In the genomic region with DNA sequence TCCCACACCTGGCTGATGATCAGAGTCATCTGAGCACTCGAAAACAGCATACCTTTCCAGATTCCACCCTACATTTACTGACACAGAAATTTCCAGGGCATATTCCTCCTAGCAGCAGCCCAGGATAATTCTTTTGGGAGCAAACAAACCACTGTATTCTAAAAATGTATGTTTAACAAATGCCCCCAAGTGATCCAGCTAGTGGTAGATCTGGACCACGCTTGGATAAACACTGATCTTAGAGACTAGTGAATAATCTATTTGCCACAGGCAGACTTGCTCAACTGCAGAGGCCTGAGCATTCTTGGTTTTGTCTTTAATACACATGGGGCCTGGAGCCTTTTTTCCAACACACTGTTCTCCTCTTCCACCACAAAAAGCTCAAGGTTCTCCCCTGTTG, we compare ENCODE assay signal across 30 cellular contexts.
A peak's percentile ranks its signal among the peaks of the same experiment; 100 is the strongest.
DNase-seq lines count a peak whose midpoint lies in the region; ATAC-seq, FAIRE-seq and TF ChIP-seq lines count a peak whose summit lies in the region.
"Had no signal": no experiment of that assay in that cellular context is flagged by ENCODE, and none has a peak within 500 bp of the region (broad histone marks: within the 10 kb centered on the region; RNA-seq: fewer than 3 reads in every experiment).

No MANE protein-coding gene starts in this region.

- H3K9me2 ChIP-seq in PC-9 (ENCODE audit: insufficient read depth), result no peaks in the 10 kb centered on the region

- peaks cover 77% of the 10 kb centered on the region for H3K79me2 ChIP-seq in PC-9 (ENCODE audit: low read depth)

- H3F3A ChIP-seq in PC-9 (ENCODE audit: insufficient read depth, low read depth), result no peaks in the 10 kb centered on the region; the same call in 1 of the 2 replicates

- H3K36me3 ChIP-seq in PC-9 (ENCODE audit: low read depth), result peaks cover 15% of the 10 kb centered on the region; the same call in 1 of the 2 replicates
- H3K36me3 ChIP-seq: suprapubic skin had no signal

- H3K27me3 Mint-ChIP-seq in osteocyte (ENCODE audit: unreplicated experiment), result no peaks in the 10 kb centered on the region
- H3K27me3 Mint-ChIP-seq in activated CD8-positive, alpha-beta T cell treated with anti-CD3 and anti-CD28 coated beads for 36 hours, result peaks cover 2% of the 10 kb centered on the region
- H3K27me3 Mint-ChIP-seq: brain had no signal

- H3K9me3 ChIP-seq in PC-9 (ENCODE audit: insufficient read depth, low read depth), result no peaks in the 10 kb centered on the region
- H3K9me3 ChIP-seq: Caco-2, suprapubic skin had no signal

- H3K4me2 ChIP-seq in PC-9, result no peak overlapping the region

- H2AFZ ChIP-seq in PC-9, result no peak overlapping the region

- DNase-seq in EL (peak; percentile 25), RCC 7860 (ENCODE audit: low spot score) (peak; percentile 51), fibroblast of peridontal ligament (ENCODE audit: extremely low read depth) (peak; percentile 82), osteocyte (ENCODE audit: extremely low spot score, unreplicated experiment) (no peak), PC-9 (no peak), NCI-H2029 treated with DMSO at 0.1 percent for 48 hours (lab: John Stamatoyannopoulos, UW) (no peak), NCI-H146 (lab: John Stamatoyannopoulos, UW) (no peak)
- DNase-seq in activated CD8-positive, alpha-beta T cell treated with anti-CD3 and anti-CD28 coated beads for 36 hours, result no peak
- DNase-seq: activated CD4-positive, alpha-beta T cell treated with anti-CD3 and anti-CD28 coated beads for 4 hours; activated gamma-delta T cell; activated T-cell treated with anti-CD3 and anti-CD28 coated beads, Interleukin-2, amount 50 U/mL, for 24 hours; C1 segment of cervical spinal cord; Caco-2; cerebellar nuclear complex; DMS79 treated with DMSO at 0.1 percent for 48 hours; foreskin keratinocyte; left cardiac atrium; NCI-H1048; NCI-H187 treated with DMSO at 0.1 percent for 48 hours; NCI-H748 treated with DMSO at 0.1 percent for 48 hours; posterior cingulate gyrus; stimulated activated CD4-positive, alpha-beta T cell treated with anti-CD3 and anti-CD28 coated beads, Interleukin-15, amount 100 ng/mL, for 24 hours; stimulated activated naive CD4-positive, alpha-beta T cell; T-helper 17 cell had no signal

- peaks cover 70% of the 10 kb centered on the region for H3K4me1 Mint-ChIP-seq in osteocyte (ENCODE audit: unreplicated experiment)
- H3K4me1 Mint-ChIP-seq in activated CD8-positive, alpha-beta T cell treated with anti-CD3 and anti-CD28 coated beads for 36 hours (ENCODE audit: low read depth), result no peaks in the 10 kb centered on the region

- CTCF ChIA-PET in PC-9 (lab: Charles Lee), result interaction anchor here (0.6 kb wide), 1 partner anchor 33 kb away, joined by 4 read pairs; no protein-coding TSS in a partner anchor
- CTCF ChIA-PET in activated CD8-positive, alpha-beta T cell treated with anti-CD3 and anti-CD28 coated beads for 36 hours (lab: Charles Lee), result interaction anchor here (0.6 kb wide), 1 partner anchor 1883 kb away, joined by 3 read pairs; no protein-coding TSS in a partner anchor

- POLR2A ChIA-PET in PC-9 (lab: Charles Lee; ENCODE audit: unreplicated experiment), result no interaction called here
- POLR2A ChIA-PET in activated CD8-positive, alpha-beta T cell treated with anti-CD3 and anti-CD28 coated beads for 36 hours (lab: Charles Lee), result no interaction called here

- H3K4me3 Mint-ChIP-seq in osteocyte (ENCODE audit: unreplicated experiment), result no peak overlapping the region
- H3K4me3 Mint-ChIP-seq in activated CD8-positive, alpha-beta T cell treated with anti-CD3 and anti-CD28 coated beads for 36 hours, result no peak overlapping the region
- H3K4me3 Mint-ChIP-seq: activated T-cell treated with anti-CD3 and anti-CD28 coated beads, Interleukin-2, amount 50 U/mL, for 24 hours; brain; T-helper 17 cell had no signal

- intact Hi-C loops in PC-9 (cut with micrococcal nuclease; ENCODE audit: unreplicated experiment), result no loop called here
- intact Hi-C loops in activated CD8-positive, alpha-beta T cell treated with anti-CD3 and anti-CD28 coated beads for 36 hours (cut with micrococcal nuclease), result loop anchor here (10.0 kb wide), 1 partner anchor 211 kb away; no protein-coding TSS in a partner anchor

- H3K4me3 ChIP-seq in PC-9, result no peak overlapping the region
- H3K4me3 ChIP-seq: suprapubic skin had no signal

- H3K36me3 Mint-ChIP-seq in osteocyte (ENCODE audit: unreplicated experiment), result peaks cover 20% of the 10 kb centered on the region
- no peaks in the 10 kb centered on the region for H3K36me3 Mint-ChIP-seq in activated CD8-positive, alpha-beta T cell treated with anti-CD3 and anti-CD28 coated beads for 36 hours (ENCODE audit: low read depth)

- H3K27ac ChIP-seq in PC-9, result no peak overlapping the region
- H3K27ac ChIP-seq: epithelial cell of prostate, foreskin keratinocyte, suprapubic skin had no signal

- no peak for ATAC-seq in activated CD8-positive, alpha-beta T cell treated with anti-CD3 and anti-CD28 coated beads for 36 hours
- ATAC-seq: foreskin keratinocyte, left cardiac atrium, sciatic nerve, SK-N-SH treated with all-trans-retinoic acid at 6 μM for 48 hours, T-helper 17 cell had no signal

- peak overlapping the region; percentile 78 for H3K27ac Mint-ChIP-seq in osteocyte (ENCODE audit: unreplicated experiment)
- no peak overlapping the region for H3K27ac Mint-ChIP-seq in activated CD8-positive, alpha-beta T cell treated with anti-CD3 and anti-CD28 coated beads for 36 hours
- H3K27ac Mint-ChIP-seq: activated T-cell treated with anti-CD3 and anti-CD28 coated beads, Interleukin-2, amount 50 U/mL, for 24 hours; T-helper 17 cell had no signal

- no peaks in the 10 kb centered on the region for H3K9me3 Mint-ChIP-seq in osteocyte (ENCODE audit: unreplicated experiment)
- H3K9me3 Mint-ChIP-seq in activated CD8-positive, alpha-beta T cell treated with anti-CD3 and anti-CD28 coated beads for 36 hours, result no peaks in the 10 kb centered on the region
- H3K9me3 Mint-ChIP-seq: activated T-cell treated with anti-CD3 and anti-CD28 coated beads, Interleukin-2, amount 50 U/mL, for 24 hours; brain had no signal

- H4K20me1 ChIP-seq in PC-9 (ENCODE audit: insufficient read depth), result peaks cover 10% of the 10 kb centered on the region; the same call in 1 of the 2 replicates

- FAIRE-seq in RCC 7860 (lab: Jason Lieb, UNC), result peak; percentile 92
- FAIRE-seq: GM18507 had no signal

- H3K27me3 ChIP-seq in PC-9 (ENCODE audit: insufficient read depth, low read depth), result no peaks in the 10 kb centered on the region
- H3K27me3 ChIP-seq: foreskin keratinocyte, suprapubic skin had no signal

- no TSS peak for BruUV-seq in PC-9 (replicated peaks; lab: Mats Ljungman, UMichigan)

- H3K4me1 ChIP-seq in PC-9 (replicated peaks; ENCODE audit: insufficient read depth), result no peaks in the 10 kb centered on the region
- H3K4me1 ChIP-seq: Caco-2 had no signal

- no peak for TF ChIP-seq CTCF in osteocyte (IDR thresholded peaks at IDR 0.05)
- no peak for TF ChIP-seq CTCF in PC-9 (conservative IDR thresholded peaks at IDR 0.05)
- TF ChIP-seq CTCF in activated CD8-positive, alpha-beta T cell treated with anti-CD3 and anti-CD28 coated beads for 36 hours (IDR thresholded peaks at IDR 0.05), result no peak

Comparison
In these comparisons a context has a peak if more than half of its experiments do, and no peak if none do; other contexts are left out.
1. DNase-seq: peak in EL (single experiment), RCC 7860 (single experiment) and fibroblast of peridontal ligament (single experiment); none in osteocyte (single experiment), PC-9 (0 of 2), activated CD8-positive, alpha-beta T cell treated with anti-CD3 and anti-CD28 coated beads for 36 hours (single experiment), NCI-H2029 treated with DMSO at 0.1 percent for 48 hours (single experiment) and NCI-H146 (single experiment).